In the genomic region with DNA sequence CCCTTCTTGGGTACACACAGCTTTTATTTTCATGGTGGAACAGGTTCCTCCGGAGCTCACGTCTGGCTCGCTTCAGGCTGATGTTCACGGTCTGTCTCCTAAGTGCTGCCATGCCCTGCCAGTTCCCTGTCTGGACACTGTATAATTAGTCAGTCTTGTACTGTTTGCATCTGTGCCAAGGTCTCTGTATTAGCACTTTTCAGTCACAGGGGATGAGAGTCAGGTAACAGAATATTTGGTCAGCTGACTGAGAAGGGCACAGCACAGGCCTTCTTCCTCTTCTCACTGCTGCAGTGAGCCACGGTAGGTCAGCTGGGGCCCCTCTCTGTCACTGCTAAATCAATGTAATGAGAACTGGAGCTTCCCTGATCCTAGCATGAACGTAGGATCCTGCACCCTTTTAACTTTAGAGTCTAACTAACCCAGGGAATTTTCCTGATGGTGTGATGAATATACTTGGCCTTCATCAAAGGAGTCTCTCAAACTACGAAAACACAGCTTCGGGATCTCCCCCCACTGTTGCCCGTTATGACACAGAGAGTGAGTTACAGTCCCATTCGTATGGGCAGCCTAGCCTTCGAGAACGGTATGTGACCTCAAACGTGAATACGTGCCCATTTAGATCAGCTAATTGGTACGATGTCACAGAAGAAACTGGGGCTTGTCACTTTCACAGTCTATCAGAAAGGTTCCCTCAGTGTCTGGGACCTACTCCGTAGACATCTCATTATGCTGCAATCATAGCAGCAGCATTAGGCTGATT, we compare ENCODE assay signal across 15 cellular contexts.
DNase-seq lines count a peak whose midpoint lies in the region; ATAC-seq, FAIRE-seq and TF ChIP-seq lines count a peak whose summit lies in the region.
"Had no signal": no experiment of that assay in that cellular context is flagged by ENCODE, and none has a peak within 500 bp of the region (broad histone marks: within the 10 kb centered on the region; RNA-seq: fewer than 3 reads in every experiment).

No MANE protein-coding gene starts in this region.

- WGBS in smooth muscle cell (ENCODE audit: low lambda C conversion rate), result 78% methylated on average over 16 of the region's 16 CpGs

- H4K20me1 ChIP-seq in smooth muscle cell (ENCODE audit: low read depth), result no peaks in the 10 kb centered on the region

- peaks cover 12% of the 10 kb centered on the region for H3K4me1 ChIP-seq in smooth muscle cell (ENCODE audit: low read depth)
- H3K4me1 ChIP-seq: gastroesophageal sphincter had no signal

- H3K79me2 ChIP-seq in smooth muscle cell (ENCODE audit: low read depth), result no peaks in the 10 kb centered on the region

- peak overlapping the region; percentile 90 for H3K27ac ChIP-seq in smooth muscle cell (ENCODE audit: low read depth)
- H3K27ac ChIP-seq: gastroesophageal sphincter had no signal

- FAIRE-seq in bronchial epithelial cell (lab: Jason Lieb, UNC), result peak; percentile 40
- FAIRE-seq: GM18507, HepG2 had no signal

- H2AFZ ChIP-seq in smooth muscle cell (ENCODE audit: low read depth), result no peak overlapping the region

- no peaks in the 10 kb centered on the region for H3K36me3 Mint-ChIP-seq in natural killer cell

- no peaks in the 10 kb centered on the region for H3K4me1 Mint-ChIP-seq in natural killer cell

- intact Hi-C loops in natural killer cell (cut with micrococcal nuclease), result no loop called here

- peaks cover 2 to 3% of the 10 kb centered on the region in 2 donors for H3K9me3 Mint-ChIP-seq in natural killer cell
- H3K9me3 Mint-ChIP-seq: type B pancreatic cell had no signal

- peaks cover 3 to 8% of the 10 kb centered on the region in 2 donors for H3K27me3 Mint-ChIP-seq in natural killer cell (ENCODE audit: low read depth in 2 of 2)
- H3K27me3 Mint-ChIP-seq: type B pancreatic cell had no signal

- peak overlapping the region; percentile 59 for H3K9ac ChIP-seq in smooth muscle cell (ENCODE audit: low read depth)

- DNase-seq in NCI-H1417 (lab: John Stamatoyannopoulos, UW) (peak; percentile 51 to 81 (median 57)), NCI-H1417 treated with DMSO at 0.1 percent for 48 hours (lab: John Stamatoyannopoulos, UW) (no peak), NCI-H526 treated with DMSO at 0.1 percent for 48 hours (lab: John Stamatoyannopoulos, UW) (peak; percentile 66), bronchial epithelial cell (ENCODE audit: low read depth) (peak; percentile 81), smooth muscle cell (lab: John Stamatoyannopoulos, UW; ENCODE audit: unreplicated experiment) (no peak), natural killer cell (no peak), occipital lobe (lab: John Stamatoyannopoulos, UW) (no peak)
- DNase-seq: 8988T had no signal

- H3K36me3 ChIP-seq in bronchial epithelial cell (ENCODE audit: control insufficient read depth, insufficient read depth, low read length) (no peaks in the 10 kb centered on the region), smooth muscle cell (ENCODE audit: low read depth) (no peaks in the 10 kb centered on the region)

- H3K27ac Mint-ChIP-seq in natural killer cell, result no peak overlapping the region
- H3K27ac Mint-ChIP-seq: activated T-helper 2 cell treated with anti-CD3 and anti-CD28 coated beads, Interferon-gamma antibody, Interleukin-2, Interleukin-4, amounts not matched to agents 10 μg/mL and 5 μg/mL and 100 μg/mL, durations not matched to agents 14 hours and 24 hours and 36 hours; type B pancreatic cell had no signal

- H3K9me3 ChIP-seq in smooth muscle cell (replicated peaks; ENCODE audit: low read depth), result no peaks in the 10 kb centered on the region
- H3K9me3 ChIP-seq: gastroesophageal sphincter had no signal

- H3K4me2 ChIP-seq in smooth muscle cell, result peak overlapping the region; percentile 53

- no peak overlapping the region for H3K4me3 Mint-ChIP-seq in natural killer cell
- H3K4me3 Mint-ChIP-seq: type B pancreatic cell had no signal

- H3F3A ChIP-seq in smooth muscle cell (ENCODE audit: low read depth), result peaks cover 6% of the 10 kb centered on the region

- TF ChIP-seq CTCF in bronchial epithelial cell (IDR thresholded peaks at IDR 0.05; ENCODE audit: insufficient read depth, low read length, severe bottlenecking), result no peak
- TF ChIP-seq CTCF in smooth muscle cell (IDR thresholded peaks at IDR 0.05; ENCODE audit: borderline replicate concordance, insufficient read depth, poor library complexity, severe bottlenecking), result no peak
- no peak for TF ChIP-seq CTCF in natural killer cell (IDR thresholded peaks at IDR 0.05)

- H3K4me3 ChIP-seq in bronchial epithelial cell (ENCODE audit: low read depth, low read length) (no peak overlapping the region), smooth muscle cell (no peak overlapping the region)
- H3K4me3 ChIP-seq: gastroesophageal sphincter had no signal

- H3K27me3 ChIP-seq in bronchial epithelial cell (ENCODE audit: control insufficient read depth, insufficient read depth, low read length) (no peaks in the 10 kb centered on the region), smooth muscle cell (ENCODE audit: low read depth) (no peaks in the 10 kb centered on the region)
- H3K27me3 ChIP-seq: gastroesophageal sphincter had no signal

- ATAC-seq in natural killer cell (no peak), GM21717 (IDR thresholded peaks at IDR 0.05; ENCODE audit: unreplicated experiment) (no peak)
- ATAC-seq: gastroesophageal sphincter, HepG2, Panc1 had no signal

Comparison
In these comparisons a context has a peak if more than half of its experiments do, and no peak if none do; other contexts are left out.
1. DNase-seq: peak in NCI-H1417 (3 of 3), NCI-H526 treated with DMSO at 0.1 percent for 48 hours (single experiment) and bronchial epithelial cell (single experiment); none in NCI-H1417 treated with DMSO at 0.1 percent for 48 hours (single experiment), smooth muscle cell (single experiment), natural killer cell (single experiment) and occipital lobe (single experiment).